16 cellular contexts compared by ENCODE assay signal in the genomic region with DNA sequence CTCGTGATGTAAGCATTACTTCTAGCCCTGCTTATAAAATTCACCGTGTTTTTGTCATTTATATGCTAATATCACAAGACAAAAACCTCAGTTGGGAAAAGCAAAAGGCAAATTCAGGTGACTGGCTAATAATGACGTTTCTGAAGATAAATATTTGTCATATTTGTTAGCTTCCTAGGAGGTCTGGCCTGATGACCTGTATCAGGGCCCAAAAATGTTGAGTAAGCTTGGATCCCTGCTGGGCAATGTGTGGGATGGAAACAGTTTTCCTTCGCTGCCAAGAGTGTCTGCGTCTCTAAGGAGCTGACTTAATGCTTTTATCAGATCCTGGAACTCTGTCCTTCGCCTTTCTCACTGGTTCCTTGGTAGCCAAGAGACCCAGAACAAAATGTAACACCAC.
DNase-seq lines count a peak whose midpoint lies in the region; ATAC-seq, FAIRE-seq and TF ChIP-seq lines count a peak whose summit lies in the region.
"Had no signal": no experiment of that assay in that cellular context is flagged by ENCODE, and none has a peak within 500 bp of the region (broad histone marks: within the 10 kb centered on the region; RNA-seq: fewer than 3 reads in every experiment).

No MANE protein-coding gene starts in this region.

- no peak overlapping the region for H3K4me3 Mint-ChIP-seq in astrocyte (ENCODE audit: unreplicated experiment)
- H3K4me3 Mint-ChIP-seq: activated T-cell treated with anti-CD3 and anti-CD28 coated beads, Interleukin-2, amount 50 U/mL, for 72 hours had no signal

- H3K4me3 ChIP-seq in astrocyte (ENCODE audit: insufficient read depth, low read depth, low read length) (no peak overlapping the region), mucosa of descending colon (no peak overlapping the region), H7 (ENCODE audit: insufficient read depth, low read depth, low read length) (no peak overlapping the region)
- H3K4me3 ChIP-seq: SK-N-MC had no signal

- intact Hi-C loops in left ventricle myocardium superior (cut with micrococcal nuclease) (no loop called here), mucosa of descending colon (cut with DNase I, micrococcal nuclease) (no loop called here)

- no peaks in the 10 kb centered on the region for H3K36me3 Mint-ChIP-seq in astrocyte (ENCODE audit: low read depth, unreplicated experiment)

- no peaks in the 10 kb centered on the region for H3K79me2 ChIP-seq in astrocyte (ENCODE audit: insufficient read depth, low read length)

- H3K27ac ChIP-seq in astrocyte (ENCODE audit: low read depth, low read length) = peak overlapping the region; percentile 91
- H3K27ac ChIP-seq: 22Rv1, SK-N-MC had no signal

- H3K36me3 ChIP-seq in astrocyte (ENCODE audit: insufficient read depth, low read length) = no peaks in the 10 kb centered on the region
- no peaks in the 10 kb centered on the region for H3K36me3 ChIP-seq in mucosa of descending colon (ENCODE audit: low read depth)
- no peaks in the 10 kb centered on the region for H3K36me3 ChIP-seq in H7 (replicated peaks; ENCODE audit: control insufficient read depth, insufficient read depth, low read length)

- H3K4me2 ChIP-seq in astrocyte (ENCODE audit: low read length) = peak overlapping the region; percentile 56

- ATAC-seq in left ventricle myocardium superior (peak; percentile 79), mucosa of descending colon (no peak)
- ATAC-seq: activated T-cell treated with anti-CD3 and anti-CD28 coated beads, Interleukin-2, amount 50 U/mL, for 72 hours had no signal

- FAIRE-seq in astrocyte (lab: Jason Lieb, UNC) = no peak

- peak overlapping the region; percentile 72 for H3K9ac ChIP-seq in astrocyte (ENCODE audit: low read length)

- TF ChIP-seq CTCF in astrocyte (IDR thresholded peaks at IDR 0.05; ENCODE audit: insufficient read depth, low read depth, low read length) (no peak), mucosa of descending colon (IDR thresholded peaks at IDR 0.05) (no peak)

- no peaks in the 10 kb centered on the region for H4K20me1 ChIP-seq in astrocyte (ENCODE audit: insufficient read depth, low read length)

- no peak overlapping the region for H2AFZ ChIP-seq in astrocyte (ENCODE audit: low read depth, low read length)

- peak; percentile 31 for DNase-seq in DMS 273 (lab: John Stamatoyannopoulos, UW; ENCODE audit: unreplicated experiment)
- no peak for DNase-seq in DMS 273 treated with DMSO at 0.1 percent for 48 hours (lab: John Stamatoyannopoulos, UW)
- peak; percentile 95 for DNase-seq in astrocyte (ENCODE audit: low read depth)
- no peak for DNase-seq in left ventricle myocardium superior
- DNase-seq in stromal cell of bone marrow (ENCODE audit: low read depth) = peak; percentile 37
- DNase-seq in mucosa of descending colon = no peak
- no peak for DNase-seq in activated CD8-positive, alpha-beta memory T cell treated with anti-CD3 and anti-CD28 coated beads, Interleukin-2, amount 50 U/mL, for 48 hours
- no peak for DNase-seq in H7
- DNase-seq: activated T-cell treated with anti-CD3 and anti-CD28 coated beads, Interleukin-2, amount 50 U/mL, for 72 hours; amygdala; DMS53; erythroblast; IMR-90; NCI-H1417 treated with DMSO at 0.1 percent for 48 hours had no signal

- no peaks in the 10 kb centered on the region for H3K9me3 Mint-ChIP-seq in astrocyte (ENCODE audit: unreplicated experiment)
- H3K9me3 Mint-ChIP-seq: activated T-cell treated with anti-CD3 and anti-CD28 coated beads, Interleukin-2, amount 50 U/mL, for 72 hours had no signal

- H3K9me3 ChIP-seq in astrocyte (ENCODE audit: insufficient read depth, low read depth, low read length) (no peaks in the 10 kb centered on the region), mucosa of descending colon (no peaks in the 10 kb centered on the region)

- peak overlapping the region; percentile 8 for H3K27ac Mint-ChIP-seq in astrocyte (ENCODE audit: unreplicated experiment)
- H3K27ac Mint-ChIP-seq: activated T-cell treated with anti-CD3 and anti-CD28 coated beads, Interleukin-2, amount 50 U/mL, for 72 hours had no signal

- peaks cover 5% of the 10 kb centered on the region for H3K27me3 Mint-ChIP-seq in astrocyte (ENCODE audit: low read depth, unreplicated experiment)

- H3K27me3 ChIP-seq in astrocyte (ENCODE audit: insufficient read depth, low read length) (no peaks in the 10 kb centered on the region), H7 (ENCODE audit: control insufficient read depth, insufficient read depth, low read length) (no peaks in the 10 kb centered on the region)

- H3K4me1 ChIP-seq in astrocyte (ENCODE audit: insufficient read depth, low read length) (peaks cover 31% of the 10 kb centered on the region), mucosa of descending colon (ENCODE audit: low read depth) (no peaks in the 10 kb centered on the region)

- H3K4me1 Mint-ChIP-seq in astrocyte (ENCODE audit: low read depth, unreplicated experiment) = peaks cover 23% of the 10 kb centered on the region

Comparison
In these comparisons a context has a peak if more than half of its experiments do, and no peak if none do; other contexts are left out.
1. DNase-seq: peak in DMS 273 (single experiment), astrocyte (single experiment) and stromal cell of bone marrow (single experiment); none in DMS 273 treated with DMSO at 0.1 percent for 48 hours (single experiment), left ventricle myocardium superior (single experiment), mucosa of descending colon (0 of 3), activated CD8-positive, alpha-beta memory T cell treated with anti-CD3 and anti-CD28 coated beads, Interleukin-2, amount 50 U/mL, for 48 hours (single experiment) and H7 (single experiment).